35 cellular contexts compared by ENCODE assay signal in genomic region chr2:144252694-144253093, GRCh38.
"Had no signal": no experiment of that assay in that cellular context is flagged by ENCODE, and none has a peak within 500 bp of the region (broad histone marks: within the 10 kb centered on the region; RNA-seq: fewer than 3 reads in every experiment).

No MANE protein-coding gene starts in this region.

- ATAC-seq: activated CD8-positive, alpha-beta memory T cell treated with anti-CD3 and anti-CD28 coated beads, Interleukin-2, amount 10 ng/mL, durations not matched to agents 7 days and 5 days; activated CD8-positive, alpha-beta T cell treated with anti-CD3 and anti-CD28 coated beads, Interleukin-2, amount 10 ng/mL, durations not matched to agents 7 days and 5 days; activated naive CD8-positive, alpha-beta T cell treated with anti-CD3 and anti-CD28 coated beads, Interleukin-2, amount 50 U/mL, for 24 hours; body of pancreas; effector memory CD8-positive, alpha-beta T cell; T-helper 17 cell had no signal

- H3K4me3 ChIP-seq: adrenal gland, body of pancreas, esophagus squamous epithelium had no signal

- H3K27ac ChIP-seq: adrenal gland, body of pancreas, epithelial cell of prostate, esophagus squamous epithelium had no signal

- DNase-seq: activated CD4-positive, alpha-beta memory T cell treated with anti-CD3 and anti-CD28 coated beads for 36 hours; activated CD4-positive, alpha-beta T cell treated with anti-CD3 and anti-CD28 coated beads for 1 hour; activated CD4-positive, alpha-beta T cell treated with anti-CD3 and anti-CD28 coated beads for 4 hours; activated CD4-positive, alpha-beta T cell treated with anti-CD3 and anti-CD28 coated beads, Interleukin-2, amount 50 U/mL, for 1 hour; activated CD8-positive, alpha-beta memory T cell treated with anti-CD3 and anti-CD28 coated beads, Interleukin-2, amount 10 ng/mL, durations not matched to agents 7 days and 5 days; activated CD8-positive, alpha-beta memory T cell treated with anti-CD3 and anti-CD28 coated beads, Interleukin-2, amount 50 U/mL, for 4 hours; activated CD8-positive, alpha-beta T cell treated with anti-CD3 and anti-CD28 coated beads, Interleukin-2, amount 10 ng/mL, durations not matched to agents 7 days and 5 days; activated effector memory CD4-positive, alpha-beta T cell treated with anti-CD3 and anti-CD28 coated beads, Interleukin-2, amount 50 U/mL, for 16 hours; activated naive CD4-positive, alpha-beta T cell treated with anti-CD3 and anti-CD28 coated beads for 36 hours; activated naive CD8-positive, alpha-beta T cell treated with anti-CD3 and anti-CD28 coated beads for 36 hours; activated naive CD8-positive, alpha-beta T cell treated with anti-CD3 and anti-CD28 coated beads, Interleukin-2, amount 50 U/mL, for 24 hours; activated T-cell treated with anti-CD3 and anti-CD28 coated beads, Interleukin-2, amount 50 U/mL, for 1 hour; activated T-cell treated with anti-CD3 and anti-CD28 coated beads, Interleukin-2, amount 50 U/mL, for 48 hours; adrenal gland; amygdala; aorta; body of pancreas; caudate nucleus; cortex of kidney; dermis blood vessel endothelial cell; effector CD4-positive, alpha-beta T cell; effector memory CD8-positive, alpha-beta T cell; esophagus squamous epithelium; foreskin melanocyte; head of caudate nucleus; hippocampal formation; T-helper 17 cell; T1000 had no signal

- H3K27me3 ChIP-seq: adrenal gland, body of pancreas, esophagus squamous epithelium had no signal

- H3K27ac Mint-ChIP-seq: activated CD4-positive, alpha-beta memory T cell treated with anti-CD3 and anti-CD28 coated beads for 36 hours; activated CD8-positive, alpha-beta T cell treated with anti-CD3 and anti-CD28 coated beads, Interleukin-2, amount 10 ng/mL, durations not matched to agents 7 days and 5 days; activated naive CD4-positive, alpha-beta T cell treated with anti-CD3 and anti-CD28 coated beads for 36 hours; activated naive CD4-positive, alpha-beta T cell treated with anti-CD3 and anti-CD28 coated beads, Interleukin-2, amount 50 U/mL, for 24 hours; activated naive CD8-positive, alpha-beta T cell treated with anti-CD3 and anti-CD28 coated beads for 36 hours; activated naive CD8-positive, alpha-beta T cell treated with anti-CD3 and anti-CD28 coated beads, Interleukin-2, amount 50 U/mL, for 24 hours; activated T-helper 1 cell treated with anti-CD3 and anti-CD28 coated beads, Interleukin-12 subunit alpha, Interleukin-12 subunit beta, Interleukin-2, Interleukin-4 antibody, amounts not matched to agents 30 ng/mL and 10 ng/mL and 1 ng/mL, durations not matched to agents 14 hours and 24 hours and 36 hours; activated T-helper 2 cell treated with anti-CD3 and anti-CD28 coated beads, Interferon-gamma antibody, Interleukin-2, Interleukin-4, amounts not matched to agents 10 μg/mL and 5 μg/mL and 100 μg/mL, durations not matched to agents 14 hours and 24 hours and 36 hours; T-helper 17 cell; T-helper 2 cell treated with Interferon-gamma antibody and Interleukin-4, amounts not matched to agents 5 μg/mL and 100 μg/mL, for 36 hours had no signal

- H3K4me1 ChIP-seq: body of pancreas had no signal

- FAIRE-seq: colon, endometrium had no signal

- H3K36me3 ChIP-seq: adrenal gland, esophagus squamous epithelium had no signal

- H3K4me3 Mint-ChIP-seq: activated CD4-positive, alpha-beta memory T cell treated with anti-CD3 and anti-CD28 coated beads for 36 hours; activated CD8-positive, alpha-beta memory T cell treated with anti-CD3 and anti-CD28 coated beads, Interleukin-2, amount 10 ng/mL, durations not matched to agents 7 days and 5 days; activated CD8-positive, alpha-beta T cell treated with anti-CD3 and anti-CD28 coated beads, Interleukin-2, amount 10 ng/mL, durations not matched to agents 7 days and 5 days; activated naive CD4-positive, alpha-beta T cell treated with anti-CD3 and anti-CD28 coated beads for 36 hours; activated naive CD4-positive, alpha-beta T cell treated with anti-CD3 and anti-CD28 coated beads, Interleukin-2, amount 50 U/mL, for 24 hours; activated naive CD8-positive, alpha-beta T cell treated with anti-CD3 and anti-CD28 coated beads for 36 hours; activated naive CD8-positive, alpha-beta T cell treated with anti-CD3 and anti-CD28 coated beads, Interleukin-2, amount 50 U/mL, for 24 hours; activated T-helper 1 cell treated with anti-CD3 and anti-CD28 coated beads, Interleukin-12 subunit alpha, Interleukin-12 subunit beta, Interleukin-2, Interleukin-4 antibody, amounts not matched to agents 30 ng/mL and 10 ng/mL and 1 ng/mL, durations not matched to agents 14 hours and 24 hours and 36 hours; effector memory CD8-positive, alpha-beta T cell; T-helper 17 cell; T-helper 2 cell treated with Interferon-gamma antibody and Interleukin-4, amounts not matched to agents 5 μg/mL and 100 μg/mL, for 36 hours had no signal

- H3K27me3 Mint-ChIP-seq: activated CD4-positive, alpha-beta memory T cell treated with anti-CD3 and anti-CD28 coated beads for 36 hours; activated CD8-positive, alpha-beta memory T cell treated with anti-CD3 and anti-CD28 coated beads, Interleukin-2, amount 10 ng/mL, durations not matched to agents 7 days and 5 days; activated naive CD4-positive, alpha-beta T cell treated with anti-CD3 and anti-CD28 coated beads, Interleukin-2, amount 50 U/mL, for 24 hours; activated naive CD8-positive, alpha-beta T cell treated with anti-CD3 and anti-CD28 coated beads for 36 hours; activated naive CD8-positive, alpha-beta T cell treated with anti-CD3 and anti-CD28 coated beads, Interleukin-2, amount 50 U/mL, for 24 hours; effector memory CD8-positive, alpha-beta T cell; T-helper 17 cell had no signal
